ENCODE assay signal across 8 cellular contexts in the genomic region with DNA sequence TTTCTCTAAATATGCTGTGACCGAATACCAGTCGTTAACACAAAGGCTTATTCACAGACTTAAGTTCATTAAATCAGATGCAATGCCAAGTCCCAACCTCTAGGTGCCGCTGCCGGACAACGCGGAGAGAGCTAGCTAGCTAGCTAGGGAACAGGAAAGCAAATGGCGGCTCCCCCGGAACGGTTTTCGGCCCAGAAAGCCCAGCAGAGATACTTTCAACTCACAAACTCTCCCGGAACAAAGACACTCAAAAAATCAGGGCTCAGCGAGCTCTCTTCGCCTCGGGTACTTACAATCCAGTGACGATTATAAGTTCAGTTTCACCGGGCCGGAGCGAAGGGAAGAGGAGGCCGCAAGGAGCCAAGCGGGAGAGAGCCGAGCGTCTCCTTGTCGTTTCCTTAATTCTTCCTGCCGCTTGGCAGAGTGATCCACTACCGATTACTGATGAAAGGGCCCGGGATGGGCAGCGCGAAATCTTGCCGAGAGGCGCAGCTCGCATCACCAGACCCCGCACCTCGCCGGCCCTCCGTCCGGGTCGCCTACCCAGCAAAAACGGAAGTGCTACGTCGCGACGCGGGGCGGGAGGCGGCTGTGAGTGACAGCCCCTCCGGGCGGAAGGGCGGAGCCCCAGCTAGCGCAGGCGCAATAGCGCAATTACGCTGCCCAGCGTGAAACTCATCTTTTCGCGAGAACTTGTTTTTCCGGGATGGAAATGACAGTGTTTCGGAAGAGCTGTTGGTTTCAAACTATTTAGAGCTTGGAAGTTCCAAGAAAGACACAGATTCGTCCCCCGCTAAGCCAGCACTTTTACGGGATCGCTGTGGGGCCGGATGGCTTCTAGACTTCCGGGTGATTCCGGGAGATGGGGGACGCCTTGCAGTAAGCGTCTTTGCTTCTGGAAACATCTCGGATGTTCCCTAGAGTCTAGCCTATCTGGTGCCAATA. TPM values are rescaled to one million over a fixed set of nuclear protein-coding genes. Genes with fewer than 3 reads are reported as not detected.
DNase-seq lines count a peak whose midpoint lies in the region; ATAC-seq and TF ChIP-seq lines count a peak whose summit lies in the region.

A gene with protein sequence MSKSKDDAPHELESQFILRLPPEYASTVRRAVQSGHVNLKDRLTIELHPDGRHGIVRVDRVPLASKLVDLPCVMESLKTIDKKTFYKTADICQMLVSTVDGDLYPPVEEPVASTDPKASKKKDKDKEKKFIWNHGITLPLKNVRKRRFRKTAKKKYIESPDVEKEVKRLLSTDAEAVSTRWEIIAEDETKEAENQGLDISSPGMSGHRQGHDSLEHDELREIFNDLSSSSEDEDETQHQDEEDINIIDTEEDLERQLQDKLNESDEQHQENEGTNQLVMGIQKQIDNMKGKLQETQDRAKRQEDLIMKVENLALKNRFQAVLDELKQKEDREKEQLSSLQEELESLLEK (minus strand): TSS at position 560 of the 945 bp plus-strand sequence. CDS start 740 bp downstream, outside the sequence.

- TF ChIP-seq POLR2A in heart left ventricle (IDR thresholded peaks at IDR 0.05) = peak; percentile 91 to 94

- DNase-seq in NCI-H1436 (lab: John Stamatoyannopoulos, UW) (peak; percentile 92), T follicular helper cell (ENCODE audit: low read depth) (peak; percentile 86), adipocyte (ENCODE audit: low read depth) (peak; percentile 97), heart left ventricle (peak; percentile 89 to 96 (median 93)), pons (ENCODE audit: low spot score) (peak; percentile 91), type B pancreatic cell (ENCODE audit: extremely low spot score, unreplicated experiment) (peak; percentile 93)

- peak; percentile 84 for TF ChIP-seq CTCF in GM12875 (IDR thresholded peaks at IDR 0.05; ENCODE audit: borderline replicate concordance, insufficient read depth, low read depth, low read length)
- peak; percentile 70 to 91 (median 86) for TF ChIP-seq CTCF in heart left ventricle (IDR thresholded peaks at IDR 0.05)
- TF ChIP-seq CTCF in type B pancreatic cell (conservative IDR thresholded peaks at IDR 0.05) = peak; percentile 93

- peak within 1 kb of the TSS; percentile 99 for H3K4me3 Mint-ChIP-seq in type B pancreatic cell

- H3K4me3 ChIP-seq in GM12875 (ENCODE audit: low read depth, low read length) (peak within 1 kb of the TSS; percentile 98), adipocyte (ENCODE audit: low read length) (peak within 1 kb of the TSS; percentile 96), heart left ventricle (peak within 1 kb of the TSS; percentile 32 to 88 (median 74))

- H3K4me1 Mint-ChIP-seq in type B pancreatic cell (ENCODE audit: unreplicated experiment) = peaks cover 12% of the 10 kb centered on the region

- WGBS in heart left ventricle, 4 donors = 1% methylated on average over 64 to 67 of the region's 67 CpGs

- H3K9me3 ChIP-seq in adipocyte (ENCODE audit: control insufficient read depth, low read length) (peaks cover 37% of the 10 kb centered on the region), heart left ventricle (peaks cover 4 to 73% (median 50%) of the 10 kb centered on the region in 12 donors)

- peaks cover 15% of the 10 kb centered on the region for H3K4me1 ChIP-seq in adipocyte (ENCODE audit: control insufficient read depth, insufficient read depth, low read length)
- H3K4me1 ChIP-seq in heart left ventricle = peaks cover 0 to 18% (median 8%) of the 10 kb centered on the region in 12 donors

- peaks cover 40% of the 10 kb centered on the region for H3K36me3 Mint-ChIP-seq in type B pancreatic cell

- peak within 1 kb of the TSS; percentile 85 to 97 (median 92) for H3K27ac ChIP-seq in heart left ventricle

- H3K36me3 ChIP-seq in adipocyte (ENCODE audit: control insufficient read depth, insufficient read depth, low read length, severe bottlenecking) (peaks cover 33% of the 10 kb centered on the region), heart left ventricle (peaks cover 0 to 45% (median 13%) of the 10 kb centered on the region in 9 donors)

- intact Hi-C loops in heart left ventricle (cut with DNase I) = loop anchor here in 6 of 10 donors (2.0 to 10.0 kb wide), 4 partner anchors 204 to 244 kb away; no protein-coding TSS in a partner anchor

- peaks cover 5% of the 10 kb centered on the region for H3K27me3 Mint-ChIP-seq in type B pancreatic cell

- peak within 1 kb of the TSS; percentile 100 for H3K27ac Mint-ChIP-seq in type B pancreatic cell

- peak within 1 kb of the TSS; percentile 96 for H3K9ac ChIP-seq in adipocyte (ENCODE audit: low read length)

- H3K9me3 Mint-ChIP-seq in type B pancreatic cell = peaks cover 32% of the 10 kb centered on the region

- no peaks in the 10 kb centered on the region for H3K27me3 ChIP-seq in adipocyte (replicated peaks; ENCODE audit: control insufficient read depth, insufficient read depth, low read length)
- no peaks in the 10 kb centered on the region for H3K27me3 ChIP-seq in heart left ventricle

- peak; percentile 97 for ATAC-seq in HG02798 (IDR thresholded peaks at IDR 0.05; ENCODE audit: poor library complexity, unreplicated experiment)
- peak; percentile 99 to 100 (median 100) for ATAC-seq in heart left ventricle

RNA-seq across cellular contexts. Expression of the gene that starts here (rescaled TPM):
- total RNA-seq in heart left ventricle = 100 to 1,000 TPM in 4 of 9 donors, 10 to 100 TPM in 5; 73.9 to 107 (median 99.9) TPM
- 100 to 1,000 TPM in 1 of 2 donors, 10 to 100 TPM in 1; 47.2 to 159 TPM for polyA plus RNA-seq in heart left ventricle
- total RNA-seq in type B pancreatic cell (ENCODE audit: low replicate concordance) = 87.0 and 92.0 TPM in 2 replicates

Comparison
In these comparisons a context has a peak if more than half of its experiments do, and no peak if none do; other contexts are left out.
1. Peak in every context shown above with its lines: DNase-seq, ATAC-seq, H3K4me3 ChIP-seq and H3K27ac ChIP-seq.